ENCODE assay signal across 8 cellular contexts in genomic region chr12:6620137-6620884, GRCh38. TPM values are rescaled to one million over a fixed set of nuclear protein-coding genes. Genes with fewer than 3 reads are reported as not detected.
DNase-seq lines count a peak whose midpoint lies in the region; ATAC-seq and TF ChIP-seq lines count a peak whose summit lies in the region.

No MANE protein-coding gene starts in this region.

- peak in 2 of 3 donors; percentile 52 to 58 for DNase-seq in CD4-positive, CD25-positive, alpha-beta regulatory T cell
- peak; percentile 55 for DNase-seq in activated CD8-positive, alpha-beta memory T cell treated with anti-CD3 and anti-CD28 coated beads, Interleukin-2, amount 50 U/mL, for 4 hours
- DNase-seq in fibroblast of mammary gland (ENCODE audit: low read depth) (peak; percentile 58), osteoblast (ENCODE audit: insufficient read length, low spot score, missing footprints) (peak; percentile 88), stomach (no peak), NOMO-1 (lab: John Stamatoyannopoulos, UW; ENCODE audit: unreplicated experiment in 2 of 2) (no peak)

- no peaks in the 10 kb centered on the region for H4K20me1 ChIP-seq in osteoblast (ENCODE audit: insufficient read depth, low read length)

- no peak for TF ChIP-seq EP300 in stomach (IDR thresholded peaks at IDR 0.05)

- no peaks in the 10 kb centered on the region for H3K9me3 Mint-ChIP-seq in CD4-positive, CD25-positive, alpha-beta regulatory T cell

- WGBS in stomach, 5 donors, result 49 to 70% (median 62%) methylated on average over 53 to 88 of the region's 88 CpGs

- H3K27me3 ChIP-seq in CD4-positive, CD25-positive, alpha-beta regulatory T cell (ENCODE audit: control insufficient read depth, insufficient read depth, low read length), result no peaks in the 10 kb centered on the region
- no peaks in the 10 kb centered on the region for H3K27me3 ChIP-seq in osteoblast (ENCODE audit: insufficient read depth, low read length)
- peaks cover 0 to 16% (median 4%) of the 10 kb centered on the region in 3 donors for H3K27me3 ChIP-seq in stomach

- peak overlapping the region; percentile 88 for H2AFZ ChIP-seq in osteoblast (ENCODE audit: low read length)

- no peaks in the 10 kb centered on the region for H3K27me3 Mint-ChIP-seq in CD4-positive, CD25-positive, alpha-beta regulatory T cell

- H3K4me3 ChIP-seq in CD4-positive, CD25-positive, alpha-beta regulatory T cell (ENCODE audit: low read depth, low read length), result no peak overlapping the region
- H3K4me3 ChIP-seq in fibroblast of mammary gland (ENCODE audit: control insufficient read depth, low read depth, low read length) (no peak overlapping the region), osteoblast (ENCODE audit: insufficient read depth, low read length) (peak overlapping the region; percentile 53), stomach (peak overlapping the region in 2 of 4 donors; percentile 6 to 28)

- peak; percentile 51 to 52 for ATAC-seq in CD4-positive, CD25-positive, alpha-beta regulatory T cell (ENCODE audit: low read depth in 2 of 2)
- ATAC-seq in HG02884 (IDR thresholded peaks at IDR 0.05; ENCODE audit: unreplicated experiment), result no peak
- no peak for ATAC-seq in HG02938 (IDR thresholded peaks at IDR 0.05; ENCODE audit: unreplicated experiment)

- H3K4me1 ChIP-seq in CD4-positive, CD25-positive, alpha-beta regulatory T cell (ENCODE audit: control insufficient read depth, insufficient read depth, low read length, poor library complexity, severe bottlenecking), result peaks cover 4% of the 10 kb centered on the region
- H3K4me1 ChIP-seq in osteoblast (ENCODE audit: insufficient read depth, low read length), result no peaks in the 10 kb centered on the region
- peaks cover 0 to 18% (median 8%) of the 10 kb centered on the region in 4 donors for H3K4me1 ChIP-seq in stomach

- intact Hi-C loops in stomach (cut with DNase I; ENCODE audit: low total_unique reads), result no loop called here

- TF ChIP-seq CTCF in fibroblast of mammary gland (conservative IDR thresholded peaks at IDR 0.05; ENCODE audit: control insufficient read depth, insufficient read depth, low read depth, low read length) (peak; percentile 53), osteoblast (IDR thresholded peaks at IDR 0.05; ENCODE audit: extremely low read depth, low read depth, low read length) (peak; percentile 52), stomach (IDR thresholded peaks at IDR 0.05) (peak in 3 of 7 experiments; percentile 6 to 38 (median 22))

- H3K4me1 Mint-ChIP-seq in CD4-positive, CD25-positive, alpha-beta regulatory T cell, result peaks cover 0 to 20% (median 15%) of the 10 kb centered on the region in 4 donors

- no peaks in the 10 kb centered on the region for H3K36me3 ChIP-seq in CD4-positive, CD25-positive, alpha-beta regulatory T cell (ENCODE audit: control insufficient read depth, insufficient read depth, low read length)
- H3K36me3 ChIP-seq in osteoblast (ENCODE audit: insufficient read depth, low read length), result no peaks in the 10 kb centered on the region
- peaks cover 0 to 20% (median 16%) of the 10 kb centered on the region in 4 donors for H3K36me3 ChIP-seq in stomach

- peak overlapping the region; percentile 33 for H3K27ac ChIP-seq in CD4-positive, CD25-positive, alpha-beta regulatory T cell (ENCODE audit: insufficient read depth, low read length, poor library complexity, severe bottlenecking)
- no peak overlapping the region for H3K27ac ChIP-seq in osteoblast (ENCODE audit: low read depth, low read length)
- H3K27ac ChIP-seq in stomach, result no peak overlapping the region

- H3K4me2 ChIP-seq in osteoblast (ENCODE audit: insufficient read depth, low read length), result peak overlapping the region; percentile 68

- peak overlapping the region; percentile 66 to 81 (median 76) for H3K4me3 Mint-ChIP-seq in CD4-positive, CD25-positive, alpha-beta regulatory T cell

- no peak for TF ChIP-seq POLR2A in stomach (IDR thresholded peaks at IDR 0.05)

- H3K27ac Mint-ChIP-seq in CD4-positive, CD25-positive, alpha-beta regulatory T cell, result peak overlapping the region in 2 of 3 donors; percentile 43 to 86

- no peaks in the 10 kb centered on the region for H3K79me2 ChIP-seq in osteoblast (ENCODE audit: insufficient read depth, low read length)

- peaks cover 4% of the 10 kb centered on the region for H3K36me3 Mint-ChIP-seq in CD4-positive, CD25-positive, alpha-beta regulatory T cell

- no peaks in the 10 kb centered on the region for H3K9me3 ChIP-seq in CD4-positive, CD25-positive, alpha-beta regulatory T cell (ENCODE audit: control insufficient read depth in 2 of 2, low read length in 2 of 2)
- no peaks in the 10 kb centered on the region for H3K9me3 ChIP-seq in osteoblast (ENCODE audit: low read depth, low read length)
- no peaks in the 10 kb centered on the region for H3K9me3 ChIP-seq in stomach

RNA-seq across cellular contexts. Expression of gene CHD4, which starts 13.1 kb away (rescaled TPM):
- total RNA-seq in CD4-positive, CD25-positive, alpha-beta regulatory T cell, result 474 TPM
- polyA plus RNA-seq in CD4-positive, CD25-positive, alpha-beta regulatory T cell, result 10 to 100 TPM; 32.2 to 43.4 (median 38.8) TPM
- total RNA-seq in osteoblast (238 and 259 TPM in 2 replicates), stomach (100 to 1,000 TPM; 169 to 315 (median 202) TPM)
- polyA plus RNA-seq in stomach, result 100 to 1,000 TPM; 105 to 139 (median 111) TPM

RNA-seq across cellular contexts. Expression of gene LPAR5, which starts 15.4 kb away (rescaled TPM):
- total RNA-seq in CD4-positive, CD25-positive, alpha-beta regulatory T cell, result 7.0 TPM
- 10 to 100 TPM in 1 of 4 donors, 1 to 10 TPM in 3; 6.6 to 17.3 (median 8.6) TPM for polyA plus RNA-seq in CD4-positive, CD25-positive, alpha-beta regulatory T cell
- under 0.01 TPM in 1 of 2 replicates, not detected in the other for total RNA-seq in osteoblast
- total RNA-seq in stomach, result 10 to 100 TPM in 1 of 5 donors, 1 to 10 TPM in 4; 1.3 to 33.0 (median 5.8) TPM
- 1 to 10 TPM; 2.0 to 5.6 (median 3.5) TPM for polyA plus RNA-seq in stomach

RNA-seq across cellular contexts. Expression of gene ACRBP, which starts 26.9 kb away (rescaled TPM):
- 13.7 TPM for total RNA-seq in CD4-positive, CD25-positive, alpha-beta regulatory T cell
- polyA plus RNA-seq in CD4-positive, CD25-positive, alpha-beta regulatory T cell, result under 1 TPM in 1 of 4 donors, not detected in 3; 0.41 TPM
- total RNA-seq in osteoblast, result under 0.01 and 0.36 TPM in 2 replicates
- 1 to 10 TPM in 2 of 5 donors, not detected in 3; 2.2 to 6.4 TPM for total RNA-seq in stomach
- 1 to 10 TPM in 2 of 3 donors, under 1 TPM in 1; 0.31 to 1.6 (median 1.1) TPM for polyA plus RNA-seq in stomach

RNA-seq across cellular contexts. Expression of gene ING4, which starts 42.6 kb away (rescaled TPM):
- total RNA-seq in CD4-positive, CD25-positive, alpha-beta regulatory T cell, result 34.6 TPM
- polyA plus RNA-seq in CD4-positive, CD25-positive, alpha-beta regulatory T cell, result 10 to 100 TPM; 70.5 to 90.6 (median 82.4) TPM
- total RNA-seq in osteoblast (46.9 and 53.6 TPM in 2 replicates), stomach (10 to 100 TPM in 4 of 5 donors, 1 to 10 TPM in 1; 8.7 to 51.8 (median 33.5) TPM)
- polyA plus RNA-seq in stomach, result 10 to 100 TPM; 25.5 to 53.6 (median 43.6) TPM

RNA-seq across cellular contexts. Expression of gene NOP2, which starts 52.2 kb away (rescaled TPM):
- total RNA-seq in CD4-positive, CD25-positive, alpha-beta regulatory T cell, result 77.5 TPM
- 10 to 100 TPM; 13.2 to 34.0 (median 22.5) TPM for polyA plus RNA-seq in CD4-positive, CD25-positive, alpha-beta regulatory T cell
- 18.3 and 21.4 TPM in 2 replicates for total RNA-seq in osteoblast
- 100 to 1,000 TPM in 1 of 5 donors, 10 to 100 TPM in 4; 16.3 to 231 (median 30.0) TPM for total RNA-seq in stomach
- 10 to 100 TPM; 19.5 to 27.4 (median 19.7) TPM for polyA plus RNA-seq in stomach

Comparison
In these comparisons a context has a peak if more than half of its experiments do, and no peak if none do; other contexts are left out.
1. ATAC-seq: peak in CD4-positive, CD25-positive, alpha-beta regulatory T cell (2 of 2); none in HG02884 (single experiment) and HG02938 (single experiment).
2. DNase-seq: peak in CD4-positive, CD25-positive, alpha-beta regulatory T cell (2 of 3), activated CD8-positive, alpha-beta memory T cell treated with anti-CD3 and anti-CD28 coated beads, Interleukin-2, amount 50 U/mL, for 4 hours (single experiment), fibroblast of mammary gland (single experiment) and osteoblast (single experiment); none in stomach (single experiment) and NOMO-1 (0 of 2).